21 cellular contexts compared by ENCODE assay signal in the genomic region with DNA sequence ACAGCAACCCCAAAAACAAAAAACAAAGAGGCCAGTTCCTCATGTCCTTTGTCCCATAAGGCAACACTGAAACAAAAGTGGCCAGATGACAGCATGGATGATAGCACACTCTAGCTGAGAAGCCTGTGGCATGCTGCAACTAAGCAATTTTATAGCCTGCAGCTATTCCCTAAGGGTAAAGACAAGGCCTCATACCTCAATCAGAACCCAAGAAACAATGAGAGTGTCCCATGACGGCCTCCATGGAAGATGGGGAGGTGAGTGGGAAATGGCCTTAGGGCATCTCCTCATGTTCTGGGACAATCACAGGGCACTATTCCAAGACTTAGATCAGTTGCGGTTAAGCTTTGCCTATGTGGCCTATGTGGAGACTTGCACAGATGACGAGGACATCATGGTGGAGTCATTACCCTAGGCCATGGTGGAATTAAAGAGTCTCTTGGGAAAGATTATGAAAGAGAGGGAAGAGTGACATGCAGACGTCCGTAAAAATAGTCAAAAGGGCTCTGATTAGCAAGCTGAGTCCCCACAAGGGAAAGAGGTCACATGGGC.
DNase-seq lines count a peak whose midpoint lies in the region; ATAC-seq and TF ChIP-seq lines count a peak whose summit lies in the region.
"Had no signal": no experiment of that assay in that cellular context is flagged by ENCODE, and none has a peak within 500 bp of the region (broad histone marks: within the 10 kb centered on the region; RNA-seq: fewer than 3 reads in every experiment).

No MANE protein-coding gene starts in this region.

- peak overlapping the region; percentile 11 for H3K27ac ChIP-seq in AG04450 (ENCODE audit: low read depth, low read length)
- H3K27ac ChIP-seq in foreskin keratinocyte, result no peak overlapping the region
- H3K27ac ChIP-seq: 22Rv1; BLaER1 treated with 17β-estradiol and CSF1 and Interleukin-3, amounts not matched to agents 10 nM and 100 nM had no signal

- CTCF ChIA-PET in AG04450 (lab: Charles Lee), result interaction anchor here (1.0 kb wide), 1 partner anchor 35 kb away, joined by 5 read pairs; no protein-coding TSS in a partner anchor

- peaks cover 11% of the 10 kb centered on the region for H3K4me1 Mint-ChIP-seq in progenitor cell of endocrine pancreas (ENCODE audit: low read depth)
- H3K4me1 Mint-ChIP-seq: CD14-positive monocyte had no signal

- peaks cover 4% of the 10 kb centered on the region for H3K36me3 Mint-ChIP-seq in progenitor cell of endocrine pancreas (ENCODE audit: insufficient read depth)
- H3K36me3 Mint-ChIP-seq: CD8-positive, alpha-beta memory T cell had no signal

- no peaks in the 10 kb centered on the region for H3K27me3 ChIP-seq in AG04450 (ENCODE audit: control insufficient read depth, insufficient read depth, low read length)
- H3K27me3 ChIP-seq in foreskin keratinocyte, result no peaks in the 10 kb centered on the region
- H3K27me3 ChIP-seq: BE2C; BLaER1 treated with 17β-estradiol and CSF1 and Interleukin-3, amounts not matched to agents 10 nM and 100 nM had no signal

- no peak overlapping the region for H3K27ac Mint-ChIP-seq in progenitor cell of endocrine pancreas
- H3K27ac Mint-ChIP-seq: CD14-positive monocyte; CD4-positive, alpha-beta T cell; HFFc6 had no signal

- no peak overlapping the region for H3K4me3 ChIP-seq in AG04450 (ENCODE audit: low read depth, low read length)
- no peak overlapping the region for H3K4me3 ChIP-seq in foreskin fibroblast (ENCODE audit: low read depth in 1 of 2, low read length in 2 of 2)
- H3K4me3 ChIP-seq: BLaER1 treated with 17β-estradiol and CSF1 and Interleukin-3, amounts not matched to agents 10 nM and 100 nM; HAP-1 had no signal

- DNase-seq in NCI-H2171 treated with DMSO at 0.1 percent for 48 hours (lab: John Stamatoyannopoulos, UW), result peak; percentile 4
- DNase-seq in NCI-H2171 (lab: John Stamatoyannopoulos, UW), result no peak
- no peak for DNase-seq in AG04450 (ENCODE audit: low read depth, low spot score)
- DNase-seq in RPMI7951 (ENCODE audit: low read depth), result peak; percentile 63
- DNase-seq in foreskin keratinocyte, result peak; percentile 16 to 37
- no peak for DNase-seq in foreskin fibroblast
- DNase-seq in progenitor cell of endocrine pancreas (ENCODE audit: low spot score, unreplicated experiment), result no peak
- DNase-seq: AML-193; BE2C; Calu3; CD4-positive, alpha-beta T cell; CD8-positive, alpha-beta memory T cell; DMS53; DMS79 treated with DMSO at 0.1 percent for 48 hours; GOT3; HFFc6 had no signal

- no peaks in the 10 kb centered on the region for H3K4me1 ChIP-seq in foreskin keratinocyte
- H3K4me1 ChIP-seq: BE2C, HAP-1 had no signal

- no peaks in the 10 kb centered on the region for H3K27me3 Mint-ChIP-seq in progenitor cell of endocrine pancreas
- H3K27me3 Mint-ChIP-seq: CD4-positive, alpha-beta T cell had no signal

- H3K4me3 Mint-ChIP-seq in progenitor cell of endocrine pancreas (ENCODE audit: low read depth), result no peak overlapping the region
- H3K4me3 Mint-ChIP-seq: CD14-positive monocyte; CD4-positive, alpha-beta T cell; HFFc6 had no signal

- POLR2A ChIA-PET in AG04450 (lab: Yijun Ruan, JAX), result no interaction called here

- ATAC-seq in foreskin keratinocyte (peak; percentile 50), HG03025 (IDR thresholded peaks at IDR 0.05; ENCODE audit: low FRiP score, unreplicated experiment) (no peak)

- H3K9me3 Mint-ChIP-seq in progenitor cell of endocrine pancreas (ENCODE audit: low read depth), result peaks cover 12% of the 10 kb centered on the region
- H3K9me3 Mint-ChIP-seq: CD4-positive, alpha-beta T cell had no signal

- no peaks in the 10 kb centered on the region for H3K9me3 ChIP-seq in AG04450 (ENCODE audit: control insufficient read depth, insufficient read depth, low read length)
- H3K9me3 ChIP-seq: BE2C, HAP-1 had no signal

- TF ChIP-seq CTCF in AG04450 (IDR thresholded peaks at IDR 0.05; ENCODE audit: low read depth, low read length) (no peak), foreskin keratinocyte (conservative IDR thresholded peaks at IDR 0.05) (no peak), foreskin fibroblast (IDR thresholded peaks at IDR 0.05; ENCODE audit: low read depth, low read length) (no peak), progenitor cell of endocrine pancreas (IDR thresholded peaks at IDR 0.05; ENCODE audit: unreplicated experiment) (no peak)

Comparison
In these comparisons a context has a peak if more than half of its experiments do, and no peak if none do; other contexts are left out.
1. DNase-seq: peak in NCI-H2171 treated with DMSO at 0.1 percent for 48 hours (single experiment), RPMI7951 (single experiment) and foreskin keratinocyte (2 of 2); none in NCI-H2171 (single experiment), AG04450 (single experiment), foreskin fibroblast (0 of 2) and progenitor cell of endocrine pancreas (single experiment).